Comparison of ENCODE assay signal across 23 cellular contexts in the genomic region with DNA sequence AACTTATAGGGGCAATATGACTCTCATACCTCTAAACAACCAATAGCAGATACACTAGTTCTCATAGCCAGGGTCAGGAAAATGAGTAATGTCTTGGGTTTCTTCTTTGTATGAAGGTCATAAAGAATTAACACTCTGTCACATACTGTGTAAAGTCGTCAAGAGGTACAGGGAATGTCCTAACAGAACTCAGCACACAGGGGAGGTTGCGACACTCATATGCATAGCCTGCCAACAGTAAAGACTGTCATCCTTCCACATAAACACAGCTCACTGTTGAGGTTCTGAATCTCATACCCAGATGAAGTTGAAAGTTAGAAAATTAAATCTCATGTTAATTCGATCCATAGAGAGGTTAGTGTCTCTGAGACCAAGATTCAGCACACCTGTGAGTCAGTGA. TPM values are rescaled to one million over a fixed set of nuclear protein-coding genes. Genes with fewer than 3 reads are reported as not detected.
DNase-seq lines count a peak whose midpoint lies in the region; ATAC-seq lines count a peak whose summit lies in the region.
"Had no signal": no experiment of that assay in that cellular context is flagged by ENCODE, and none has a peak within 500 bp of the region (broad histone marks: within the 10 kb centered on the region; RNA-seq: fewer than 3 reads in every experiment).

No MANE protein-coding gene starts in this region.

- ATAC-seq in HG03520 (IDR thresholded peaks at IDR 0.05; ENCODE audit: unreplicated experiment), result no peak
- ATAC-seq: activated naive CD4-positive, alpha-beta T cell treated with anti-CD3 and anti-CD28 coated beads, Interleukin-2, amount 50 U/mL, for 72 hours had no signal

- H3K9me3 Mint-ChIP-seq in activated T-helper 2 cell treated with anti-CD3 and anti-CD28 coated beads, Interferon-gamma antibody, Interleukin-2, Interleukin-4, amounts not matched to agents 10 μg/mL and 5 μg/mL and 100 μg/mL, durations not matched to agents 14 hours and 24 hours and 36 hours, result no peaks in the 10 kb centered on the region
- H3K9me3 Mint-ChIP-seq in activated CD4-positive, alpha-beta memory T cell treated with anti-CD3 and anti-CD28 coated beads, Interleukin-2, amount 10 ng/mL, durations not matched to agents 7 days and 5 days, result peaks cover 13% of the 10 kb centered on the region
- H3K9me3 Mint-ChIP-seq: activated naive CD4-positive, alpha-beta T cell treated with anti-CD3 and anti-CD28 coated beads, Interleukin-2, amount 50 U/mL, for 72 hours; activated T-helper 1 cell treated with anti-CD3 and anti-CD28 coated beads, Interleukin-12 subunit alpha, Interleukin-12 subunit beta, Interleukin-2, Interleukin-4 antibody, amounts not matched to agents 30 ng/mL and 10 ng/mL and 1 ng/mL, durations not matched to agents 14 hours and 24 hours and 36 hours; CD4-positive, alpha-beta T cell; endodermal cell; IgD-negative memory B cell; nephron had no signal

- DNase-seq in KG1 (lab: John Stamatoyannopoulos, UW) (peak; percentile 8), fibroblast of peridontal ligament (ENCODE audit: extremely low read depth) (peak; percentile 19), skeletal muscle cell (ENCODE audit: low read depth) (peak; percentile 36), NCI-H187 (lab: John Stamatoyannopoulos, UW) (no peak)
- no peak for DNase-seq in activated T-helper 2 cell treated with anti-CD3 and anti-CD28 coated beads, Interferon-gamma antibody, Interleukin-2, Interleukin-4, amounts not matched to agents 10 μg/mL and 5 μg/mL and 100 μg/mL, durations not matched to agents 14 hours and 24 hours and 36 hours (ENCODE audit: low spot score)
- no peak for DNase-seq in activated CD4-positive, alpha-beta memory T cell treated with anti-CD3 and anti-CD28 coated beads, Interleukin-2, amount 10 ng/mL, durations not matched to agents 7 days and 5 days
- DNase-seq: activated CD4-positive, alpha-beta T cell treated with anti-CD3 and anti-CD28 coated beads, Interleukin-2, amount 50 U/mL, for 4 hours; aorta; caudate nucleus; CD4-positive, alpha-beta T cell; endodermal cell; esophagus squamous epithelium; islet precursor cell; NCI-H446; NCI-H774; stimulated activated CD4-positive, alpha-beta T cell treated with anti-CD3 and anti-CD28 coated beads, Interleukin-1b, Interleukin-23, amount 100 ng/mL, for 48 hours; trophoblast cell had no signal

- H3K4me1 Mint-ChIP-seq in activated T-helper 2 cell treated with anti-CD3 and anti-CD28 coated beads, Interferon-gamma antibody, Interleukin-2, Interleukin-4, amounts not matched to agents 10 μg/mL and 5 μg/mL and 100 μg/mL, durations not matched to agents 14 hours and 24 hours and 36 hours (ENCODE audit: low read depth), result peaks cover 20% of the 10 kb centered on the region
- H3K4me1 Mint-ChIP-seq in activated CD4-positive, alpha-beta memory T cell treated with anti-CD3 and anti-CD28 coated beads, Interleukin-2, amount 10 ng/mL, durations not matched to agents 7 days and 5 days, result peaks cover 13% of the 10 kb centered on the region
- H3K4me1 Mint-ChIP-seq: endodermal cell, nephron had no signal

- peak overlapping the region; percentile 33 for H3K27ac Mint-ChIP-seq in activated T-helper 2 cell treated with anti-CD3 and anti-CD28 coated beads, Interferon-gamma antibody, Interleukin-2, Interleukin-4, amounts not matched to agents 10 μg/mL and 5 μg/mL and 100 μg/mL, durations not matched to agents 14 hours and 24 hours and 36 hours
- no peak overlapping the region for H3K27ac Mint-ChIP-seq in activated CD4-positive, alpha-beta memory T cell treated with anti-CD3 and anti-CD28 coated beads, Interleukin-2, amount 10 ng/mL, durations not matched to agents 7 days and 5 days
- H3K27ac Mint-ChIP-seq: activated T-helper 1 cell treated with anti-CD3 and anti-CD28 coated beads, Interleukin-12 subunit alpha, Interleukin-12 subunit beta, Interleukin-2, Interleukin-4 antibody, amounts not matched to agents 30 ng/mL and 10 ng/mL and 1 ng/mL, durations not matched to agents 14 hours and 24 hours and 36 hours; CD4-positive, alpha-beta T cell; endodermal cell; nephron had no signal

- intact Hi-C loops in activated T-helper 2 cell treated with anti-CD3 and anti-CD28 coated beads, Interferon-gamma antibody, Interleukin-2, Interleukin-4, amounts not matched to agents 10 μg/mL and 5 μg/mL and 100 μg/mL, durations not matched to agents 14 hours and 24 hours and 36 hours (cut with micrococcal nuclease), result loop anchor here (5.0 kb wide), 1 partner anchor 34 kb away; the partner anchor contains the start of gene ZNF254

- no peaks in the 10 kb centered on the region for H3K27me3 Mint-ChIP-seq in activated T-helper 2 cell treated with anti-CD3 and anti-CD28 coated beads, Interferon-gamma antibody, Interleukin-2, Interleukin-4, amounts not matched to agents 10 μg/mL and 5 μg/mL and 100 μg/mL, durations not matched to agents 14 hours and 24 hours and 36 hours (ENCODE audit: low read depth)
- H3K27me3 Mint-ChIP-seq in activated CD4-positive, alpha-beta memory T cell treated with anti-CD3 and anti-CD28 coated beads, Interleukin-2, amount 10 ng/mL, durations not matched to agents 7 days and 5 days, result no peaks in the 10 kb centered on the region
- H3K27me3 Mint-ChIP-seq: CD4-positive, alpha-beta T cell; IgD-negative memory B cell had no signal

- POLR2A ChIA-PET in activated CD4-positive, alpha-beta memory T cell treated with anti-CD3 and anti-CD28 coated beads, Interleukin-2, amount 10 ng/mL, durations not matched to agents 7 days and 5 days (lab: Charles Lee), result no interaction called here

- H3K36me3 Mint-ChIP-seq in activated T-helper 2 cell treated with anti-CD3 and anti-CD28 coated beads, Interferon-gamma antibody, Interleukin-2, Interleukin-4, amounts not matched to agents 10 μg/mL and 5 μg/mL and 100 μg/mL, durations not matched to agents 14 hours and 24 hours and 36 hours (ENCODE audit: low read depth), result peaks cover 83% of the 10 kb centered on the region
- H3K36me3 Mint-ChIP-seq in activated CD4-positive, alpha-beta memory T cell treated with anti-CD3 and anti-CD28 coated beads, Interleukin-2, amount 10 ng/mL, durations not matched to agents 7 days and 5 days (ENCODE audit: low read depth), result peaks cover 77% of the 10 kb centered on the region

- H3K4me3 Mint-ChIP-seq in activated T-helper 2 cell treated with anti-CD3 and anti-CD28 coated beads, Interferon-gamma antibody, Interleukin-2, Interleukin-4, amounts not matched to agents 10 μg/mL and 5 μg/mL and 100 μg/mL, durations not matched to agents 14 hours and 24 hours and 36 hours (ENCODE audit: low read depth), result no peak overlapping the region
- H3K4me3 Mint-ChIP-seq in activated CD4-positive, alpha-beta memory T cell treated with anti-CD3 and anti-CD28 coated beads, Interleukin-2, amount 10 ng/mL, durations not matched to agents 7 days and 5 days, result no peak overlapping the region
- H3K4me3 Mint-ChIP-seq: activated T-helper 1 cell treated with anti-CD3 and anti-CD28 coated beads, Interleukin-12 subunit alpha, Interleukin-12 subunit beta, Interleukin-2, Interleukin-4 antibody, amounts not matched to agents 30 ng/mL and 10 ng/mL and 1 ng/mL, durations not matched to agents 14 hours and 24 hours and 36 hours; CD4-positive, alpha-beta T cell; endodermal cell; IgD-negative memory B cell; nephron had no signal

- no peak overlapping the region for H3K4me3 ChIP-seq in skeletal muscle cell (ENCODE audit: low read depth, low read length)
- H3K4me3 ChIP-seq: esophagus squamous epithelium, smooth muscle cell had no signal

- CTCF ChIA-PET in activated CD4-positive, alpha-beta memory T cell treated with anti-CD3 and anti-CD28 coated beads, Interleukin-2, amount 10 ng/mL, durations not matched to agents 7 days and 5 days (lab: Charles Lee), result no interaction called here

RNA-seq across cellular contexts. Expression of gene ZNF254, which starts 34.2 kb away (rescaled TPM):
- total RNA-seq in activated T-helper 2 cell treated with anti-CD3 and anti-CD28 coated beads, Interferon-gamma antibody, Interleukin-2, Interleukin-4, amounts not matched to agents 10 μg/mL and 5 μg/mL and 100 μg/mL, durations not matched to agents 14 hours and 24 hours and 36 hours, result 8.7 and 11.5 TPM in 2 replicates
- total RNA-seq in activated CD4-positive, alpha-beta memory T cell treated with anti-CD3 and anti-CD28 coated beads, Interleukin-2, amount 10 ng/mL, durations not matched to agents 7 days and 5 days, result 10 to 100 TPM in 1 of 2 experiments, 1 to 10 TPM in 1; 9.9 to 10.2 TPM

Comparison
In these comparisons a context has a peak if more than half of its experiments do, and no peak if none do; other contexts are left out.
1. DNase-seq: peak in KG1 (single experiment), fibroblast of peridontal ligament (single experiment) and skeletal muscle cell (single experiment); none in activated T-helper 2 cell treated with anti-CD3 and anti-CD28 coated beads, Interferon-gamma antibody, Interleukin-2, Interleukin-4, amounts not matched to agents 10 μg/mL and 5 μg/mL and 100 μg/mL, durations not matched to agents 14 hours and 24 hours and 36 hours (single experiment), NCI-H187 (0 of 2) and activated CD4-positive, alpha-beta memory T cell treated with anti-CD3 and anti-CD28 coated beads, Interleukin-2, amount 10 ng/mL, durations not matched to agents 7 days and 5 days (single experiment).